In genomic region chr7:17530741-17531417, GRCh38 we compare ENCODE assay signal across 8 cellular contexts.
DNase-seq lines count a peak whose midpoint lies in the region; ATAC-seq and TF ChIP-seq lines count a peak whose summit lies in the region.

No MANE protein-coding gene starts in this region.

- no peak overlapping the region for H3K4me3 Mint-ChIP-seq in CD14-positive monocyte
- no peak overlapping the region for H3K4me3 Mint-ChIP-seq in endothelial cell (ENCODE audit: unreplicated experiment)
- H3K4me3 Mint-ChIP-seq in type B pancreatic cell: no peak overlapping the region

- H3K36me3 Mint-ChIP-seq in CD14-positive monocyte (no peaks in the 10 kb centered on the region), endothelial cell (ENCODE audit: low read depth, unreplicated experiment) (no peaks in the 10 kb centered on the region), type B pancreatic cell (no peaks in the 10 kb centered on the region)

- DNase-seq in CD14-positive monocyte (ENCODE audit: low spot score) (no peak), Kasumi-1 (lab: John Stamatoyannopoulos, UW) (peak; percentile 16 to 24), endothelial cell (ENCODE audit: low spot score) (no peak), type B pancreatic cell (ENCODE audit: extremely low spot score, unreplicated experiment) (no peak), DMS79 (lab: John Stamatoyannopoulos, UW) (no peak)

- TF ChIP-seq CTCF in CD14-positive monocyte (IDR thresholded peaks at IDR 0.05): peak; percentile 16
- TF ChIP-seq CTCF in endothelial cell (IDR thresholded peaks at IDR 0.05; ENCODE audit: unreplicated experiment): peak; percentile 15
- peak; percentile 31 for TF ChIP-seq CTCF in type B pancreatic cell (conservative IDR thresholded peaks at IDR 0.05)

- H3K27me3 Mint-ChIP-seq in CD14-positive monocyte (ENCODE audit: low read depth in 3 of 3) (no peaks in the 10 kb centered on the region), endothelial cell (ENCODE audit: unreplicated experiment) (peaks cover 1% of the 10 kb centered on the region), type B pancreatic cell (no peaks in the 10 kb centered on the region)

- H3K27ac Mint-ChIP-seq in CD14-positive monocyte (no peak overlapping the region), endothelial cell (ENCODE audit: unreplicated experiment) (no peak overlapping the region), type B pancreatic cell (no peak overlapping the region)

- intact Hi-C loops in CD14-positive monocyte (cut with micrococcal nuclease): loop anchor here in 1 of 2 donors (10.0 kb wide), 1 partner anchor 126 kb away; no protein-coding TSS in a partner anchor

- H3K4me1 Mint-ChIP-seq in CD14-positive monocyte: peaks cover 28% of the 10 kb centered on the region
- peaks cover 3% of the 10 kb centered on the region for H3K4me1 Mint-ChIP-seq in endothelial cell (ENCODE audit: unreplicated experiment)
- no peaks in the 10 kb centered on the region for H3K4me1 Mint-ChIP-seq in type B pancreatic cell (ENCODE audit: unreplicated experiment)

- H3K9me3 Mint-ChIP-seq in CD14-positive monocyte (peaks cover 0 to 3% (median 0%) of the 10 kb centered on the region in 7 donors), endothelial cell (ENCODE audit: unreplicated experiment) (no peaks in the 10 kb centered on the region), type B pancreatic cell (no peaks in the 10 kb centered on the region)

- peak; percentile 70 for ATAC-seq in GM19324 (IDR thresholded peaks at IDR 0.05; ENCODE audit: low FRiP score, unreplicated experiment)
- no peak for ATAC-seq in GM21786 (IDR thresholded peaks at IDR 0.05; ENCODE audit: unreplicated experiment)
- ATAC-seq in HG03457 (IDR thresholded peaks at IDR 0.05; ENCODE audit: unreplicated experiment): no peak

Comparison
In these comparisons a context has a peak if more than half of its experiments do, and no peak if none do; other contexts are left out.
1. DNase-seq: peak in Kasumi-1 (2 of 2); none in CD14-positive monocyte (single experiment), endothelial cell (single experiment), type B pancreatic cell (single experiment) and DMS79 (single experiment).
2. Peak in every context shown above with its lines, with median percentiles within 50 percentile points of each other: CTCF ChIP-seq.